Comparison of ENCODE assay signal across 16 cellular contexts in genomic region chr1:3257788-3258187, GRCh38.
DNase-seq lines count a peak whose midpoint lies in the region; ATAC-seq, FAIRE-seq and TF ChIP-seq lines count a peak whose summit lies in the region.
"Had no signal": no experiment of that assay in that cellular context is flagged by ENCODE, and none has a peak within 500 bp of the region (broad histone marks: within the 10 kb centered on the region; RNA-seq: fewer than 3 reads in every experiment).

No MANE protein-coding gene starts in this region.

- H2BK5ac ChIP-seq in mesendoderm (ENCODE audit: low read length), result no peak overlapping the region

- H4K5ac ChIP-seq in mesendoderm (ENCODE audit: low read length), result no peak overlapping the region

- no peaks in the 10 kb centered on the region for H4K20me1 ChIP-seq in HepG2 (ENCODE audit: insufficient read depth, low read length)
- H4K20me1 ChIP-seq in K562 (replicated peaks; ENCODE audit: control insufficient read depth, insufficient read depth, low read length), result no peaks in the 10 kb centered on the region

- in situ Hi-C loops in HepG2 (cut with HindIII; ENCODE audit: extremely low pct_ligation_motif_present, low pct_unique_long_range_greater_than_20kb), result no loop called here
- in situ Hi-C loops in K562 (cut with MboI), result no loop called here

- H3K4me1 ChIP-seq in HepG2 (ENCODE audit: insufficient read depth, low read length) (peaks cover 20% of the 10 kb centered on the region), right lobe of liver (no peaks in the 10 kb centered on the region), K562 (replicated peaks in 1 of 2; ENCODE audit: control insufficient read depth in 2 of 2, insufficient read depth in 2 of 2, low read length in 2 of 2) (peaks cover 0 to 3% of the 10 kb centered on the region in 2 experiments; a peak in 1 of 5 replicates), mesendoderm (ENCODE audit: control insufficient read depth, low read depth, low read length) (no peaks in the 10 kb centered on the region), tibial artery (peaks cover 0 to 49% (median 25%) of the 10 kb centered on the region in 4 donors), colonic mucosa (no peaks in the 10 kb centered on the region)
- H3K4me1 ChIP-seq: BLaER1 treated with 17β-estradiol and CSF1 and Interleukin-3, amounts not matched to agents 10 nM and 100 nM had no signal

- CTCF ChIA-PET in HepG2 (lab: Yijun Ruan, JAX; ENCODE audit: low intra/inter-chr PET ratio, low total read pairs), result no interaction called here
- CTCF ChIA-PET in K562 (lab: Yijun Ruan, JAX; ENCODE audit: low intra/inter-chr PET ratio), result no interaction called here
- CTCF ChIA-PET in activated CD4-positive, alpha-beta memory T cell treated with anti-CD3 and anti-CD28 coated beads for 36 hours (lab: Charles Lee), result no interaction called here

- TF ChIP-seq RAD21 in HepG2 (CRISPR knock-in tag; IDR thresholded peaks at IDR 0.05), result no peak
- no peak for TF ChIP-seq RAD21 in K562 (CRISPR knock-in tag; conservative IDR thresholded peaks at IDR 0.05 in 1 of 2, IDR thresholded peaks at IDR 0.05 in 1 of 2)

- H3K27me3 ChIP-seq in HepG2 (ENCODE audit: control insufficient read depth in 1 of 2, insufficient read depth in 2 of 2, low read length in 2 of 2) (no peaks in the 10 kb centered on the region; a peak in 1 of 5 replicates), right lobe of liver (no peaks in the 10 kb centered on the region), K562 (ENCODE audit: control insufficient read depth in 2 of 2, insufficient read depth in 2 of 2, low read length in 2 of 2) (peaks cover 4 to 29% of the 10 kb centered on the region in 2 experiments; a peak in 3 of 5 replicates), mesendoderm (ENCODE audit: insufficient read depth, low read length, poor library complexity) (no peaks in the 10 kb centered on the region), tibial artery (no peaks in the 10 kb centered on the region), colonic mucosa (no peaks in the 10 kb centered on the region)

- H3K4me3 ChIP-seq in HepG2 (replicated peaks in 1 of 3; ENCODE audit: insufficient read depth in 1 of 3, low read depth in 2 of 3, low read length in 3 of 3) (no peak overlapping the region), right lobe of liver (no peak overlapping the region), K562 (no peak overlapping the region), mesendoderm (ENCODE audit: low read length) (no peak overlapping the region), tibial artery (no peak overlapping the region), colonic mucosa (no peak overlapping the region)
- H3K4me3 ChIP-seq: BLaER1 treated with 17β-estradiol and CSF1 and Interleukin-3, amounts not matched to agents 10 nM and 100 nM had no signal

- no peak overlapping the region for H3K4ac ChIP-seq in mesendoderm (ENCODE audit: low read depth, low read length)

- H3K36me3 ChIP-seq in HepG2 (replicated peaks in 1 of 2; ENCODE audit: control insufficient read depth in 1 of 2, insufficient read depth in 2 of 2, low read length in 2 of 2), result no peaks in the 10 kb centered on the region
- no peaks in the 10 kb centered on the region for H3K36me3 ChIP-seq in right lobe of liver
- no peaks in the 10 kb centered on the region for H3K36me3 ChIP-seq in K562 (ENCODE audit: control insufficient read depth, insufficient read depth, low read length)
- no peaks in the 10 kb centered on the region for H3K36me3 ChIP-seq in mesendoderm (ENCODE audit: control insufficient read depth, insufficient read depth, low read length)
- H3K36me3 ChIP-seq in tibial artery, result no peaks in the 10 kb centered on the region
- H3K36me3 ChIP-seq in colonic mucosa, result no peaks in the 10 kb centered on the region
- H3K36me3 ChIP-seq: BLaER1 treated with 17β-estradiol and CSF1 and Interleukin-3, amounts not matched to agents 10 nM and 100 nM had no signal

- H3K23ac ChIP-seq in mesendoderm (ENCODE audit: low read length), result no peak overlapping the region

- H3K9me1 ChIP-seq in K562 (ENCODE audit: control insufficient read depth, insufficient read depth, low read length), result no peaks in the 10 kb centered on the region

- TF ChIP-seq POLR2A in HepG2 (IDR thresholded peaks at IDR 0.05; ENCODE audit: insufficient read depth in 1 of 2, low read depth in 2 of 2, low read length in 2 of 2), result no peak
- no peak for TF ChIP-seq POLR2A in right lobe of liver (IDR thresholded peaks at IDR 0.05)
- TF ChIP-seq POLR2A in K562 (conservative IDR thresholded peaks at IDR 0.05), result no peak

- H3K9ac ChIP-seq in HepG2 (ENCODE audit: insufficient read depth, low read depth, low read length) (no peak overlapping the region), K562 (ENCODE audit: insufficient read depth in 1 of 2, low read depth in 2 of 2, low read length in 2 of 2) (no peak overlapping the region), mesendoderm (ENCODE audit: low read length) (no peak overlapping the region), colonic mucosa (ENCODE audit: low read depth in 2 of 2, low read length in 2 of 2) (no peak overlapping the region)
- H3K9ac ChIP-seq: BLaER1 treated with 17β-estradiol and CSF1 and Interleukin-3, amounts not matched to agents 10 nM and 100 nM had no signal

- BruUV-seq in HepG2 (replicated peaks; lab: Mats Ljungman, UMichigan) (no TSS peak), K562 (replicated peaks; lab: Mats Ljungman, UMichigan) (no TSS peak)

- TF ChIP-seq EP300 in HepG2 (IDR thresholded peaks at IDR 0.05; ENCODE audit: low read depth in 2 of 2, low read length in 2 of 2) (no peak), HepG2 (CRISPR knock-in tag; IDR thresholded peaks at IDR 0.05; ENCODE audit: borderline replicate concordance) (no peak), K562 (IDR thresholded peaks at IDR 0.05; ENCODE audit: low read length) (no peak)

- H3K56ac ChIP-seq in mesendoderm (ENCODE audit: low read length), result no peak overlapping the region

- H3K27me3 Mint-ChIP-seq in activated CD4-positive, alpha-beta memory T cell treated with anti-CD3 and anti-CD28 coated beads for 36 hours, result peaks cover 3% of the 10 kb centered on the region
- H3K27me3 Mint-ChIP-seq: CD4-positive, CD25-positive, alpha-beta regulatory T cell had no signal

- H3K4me2 ChIP-seq in HepG2 (ENCODE audit: low read depth, low read length), result no peak overlapping the region
- H3K4me2 ChIP-seq in K562 (ENCODE audit: insufficient read depth, low read length), result no peak overlapping the region
- H3K4me2 ChIP-seq in mesendoderm (ENCODE audit: low read length), result no peak overlapping the region
- H3K4me2 ChIP-seq: BLaER1 treated with 17β-estradiol and CSF1 and Interleukin-3, amounts not matched to agents 10 nM and 100 nM had no signal

- FAIRE-seq in HepG2 (lab: Jason Lieb, UNC), result no peak
- no peak for FAIRE-seq in K562 (lab: Jason Lieb, UNC)
- FAIRE-seq: H54 had no signal

- no peaks in the 10 kb centered on the region for H3K9me3 ChIP-seq in HepG2 (ENCODE audit: low read length)
- no peaks in the 10 kb centered on the region for H3K9me3 ChIP-seq in right lobe of liver
- H3K9me3 ChIP-seq in K562 (replicated peaks; ENCODE audit: control insufficient read depth, insufficient read depth, low read depth, low read length), result no peaks in the 10 kb centered on the region
- H3K9me3 ChIP-seq in tibial artery, result no peaks in the 10 kb centered on the region
- no peaks in the 10 kb centered on the region for H3K9me3 ChIP-seq in colonic mucosa

- no peak for DNase-seq in HepG2 (ENCODE audit: low spot score)
- DNase-seq in right lobe of liver, result no peak
- DNase-seq in K562 (ENCODE audit: extremely low read depth in 1 of 4, low spot score in 3 of 4), result peak in 1 of 4 experiments; percentile 5
- peak; percentile 25 for DNase-seq in mesendoderm
- DNase-seq in tibial artery, result no peak
- no peak for DNase-seq in colonic mucosa
- DNase-seq in stimulated activated naive CD8-positive, alpha-beta T cell treated with anti-CD3 and anti-CD28 coated beads, Interleukin-15, Interleukin-2, amounts not matched to agents 100 U/mL and 50 U/mL, for 24 hours, result no peak
- no peak for DNase-seq in activated CD4-positive, alpha-beta memory T cell treated with anti-CD3 and anti-CD28 coated beads for 36 hours
- DNase-seq: ACHN; CD4-positive, CD25-positive, alpha-beta regulatory T cell; DMS53; GF-D8 had no signal

- no peaks in the 10 kb centered on the region for H3K36me3 Mint-ChIP-seq in activated CD4-positive, alpha-beta memory T cell treated with anti-CD3 and anti-CD28 coated beads for 36 hours
- H3K36me3 Mint-ChIP-seq: CD4-positive, CD25-positive, alpha-beta regulatory T cell had no signal

- peaks cover 5% of the 10 kb centered on the region for H3K9me3 Mint-ChIP-seq in activated CD4-positive, alpha-beta memory T cell treated with anti-CD3 and anti-CD28 coated beads for 36 hours

- no peak overlapping the region for H2AK5ac ChIP-seq in mesendoderm (ENCODE audit: low read length)

- H3K27ac ChIP-seq in HepG2 (ENCODE audit: extremely low read length, insufficient read depth, low read length) (no peak overlapping the region), right lobe of liver (no peak overlapping the region), K562 (ENCODE audit: extremely low read depth, low read depth, low read length) (no peak overlapping the region), mesendoderm (ENCODE audit: low read depth, low read length) (no peak overlapping the region), tibial artery (peak overlapping the region; percentile 50 to 57), colonic mucosa (no peak overlapping the region)
- H3K27ac ChIP-seq: BLaER1 treated with 17β-estradiol and CSF1 and Interleukin-3, amounts not matched to agents 10 nM and 100 nM; HL-60 had no signal

- H3K27ac Mint-ChIP-seq in activated CD4-positive, alpha-beta memory T cell treated with anti-CD3 and anti-CD28 coated beads for 36 hours, result no peak overlapping the region
- H3K27ac Mint-ChIP-seq: CD4-positive, CD25-positive, alpha-beta regulatory T cell had no signal

- H4K8ac ChIP-seq in mesendoderm (ENCODE audit: low read depth, low read length), result no peak overlapping the region

- POLR2A ChIA-PET in HepG2 (lab: Yijun Ruan, JAX) (no interaction called here), K562 (lab: Yijun Ruan, JAX) (interaction anchor here (0.5 kb wide), 1 partner anchor 167 kb away, joined by 3 read pairs; no protein-coding TSS in a partner anchor)
- POLR2A ChIA-PET in activated CD4-positive, alpha-beta memory T cell treated with anti-CD3 and anti-CD28 coated beads for 36 hours (lab: Charles Lee), result no interaction called here

- no peak overlapping the region for H3K4me3 Mint-ChIP-seq in activated CD4-positive, alpha-beta memory T cell treated with anti-CD3 and anti-CD28 coated beads for 36 hours
- H3K4me3 Mint-ChIP-seq: CD4-positive, CD25-positive, alpha-beta regulatory T cell had no signal

- no peak for ATAC-seq in HepG2
- ATAC-seq in right lobe of liver, result no peak
- ATAC-seq in K562, result no peak
- ATAC-seq in stimulated activated naive CD8-positive, alpha-beta T cell treated with anti-CD3 and anti-CD28 coated beads, Interleukin-15, Interleukin-2, amounts not matched to agents 100 U/mL and 50 U/mL, for 24 hours, result no peak
- ATAC-seq: HCT116 had no signal

- WGBS in HepG2 (ENCODE audit: low lambda C conversion rate), result 87% methylated on average over 4 of the region's 4 CpGs
- 93% methylated on average over 3 of the region's 4 CpGs for WGBS in right lobe of liver (ENCODE audit: insufficient coverage, low coverage, low lambda C conversion rate, missing lambda C conversion rate)
- 1% methylated on average over 4 of the region's 4 CpGs for WGBS in K562 (ENCODE audit: insufficient coverage, low coverage, missing lambda C conversion rate)
- no CpG with 5 or more reads among the region's 4 CpGs for WGBS in mesendoderm (ENCODE audit: extremely low coverage, insufficient coverage, low lambda C conversion rate)

- H2BK120ac ChIP-seq in mesendoderm (ENCODE audit: low read depth, low read length), result no peak overlapping the region

- TF ChIP-seq CTCF in HepG2 (CRISPR knock-in tag; IDR thresholded peaks at IDR 0.05), result no peak
- no peak for TF ChIP-seq CTCF in right lobe of liver (IDR thresholded peaks at IDR 0.05)
- no peak for TF ChIP-seq CTCF in K562 (IDR thresholded peaks at IDR 0.05 in 2 of 3, conservative IDR thresholded peaks at IDR 0.05 in 1 of 3; ENCODE audit: insufficient read depth in 2 of 3, low read depth in 1 of 3, low read length in 3 of 3)
- TF ChIP-seq CTCF in tibial artery (IDR thresholded peaks at IDR 0.05), result no peak
- no peak for TF ChIP-seq CTCF in colonic mucosa (IDR thresholded peaks at IDR 0.05)

- no peaks in the 10 kb centered on the region for H3K79me1 ChIP-seq in mesendoderm (ENCODE audit: low read length)

- H3K79me2 ChIP-seq in HepG2 (ENCODE audit: insufficient read depth, low read length) (no peaks in the 10 kb centered on the region), K562 (ENCODE audit: control insufficient read depth, insufficient read depth, low read length) (no peaks in the 10 kb centered on the region), mesendoderm (ENCODE audit: control insufficient read depth, insufficient read depth, low read length) (no peaks in the 10 kb centered on the region)

- intact Hi-C loops in HepG2 (cut with micrococcal nuclease; ENCODE audit: unreplicated experiment), result no loop called here
- intact Hi-C loops in right lobe of liver (cut with DNase I), result no loop called here
- intact Hi-C loops in K562 (cut with micrococcal nuclease), result no loop called here
- intact Hi-C loops in tibial artery (cut with DNase I; ENCODE audit: low total_unique reads), result no loop called here
- intact Hi-C loops in colonic mucosa (cut with DNase I), result no loop called here
- intact Hi-C loops in activated CD4-positive, alpha-beta memory T cell treated with anti-CD3 and anti-CD28 coated beads for 36 hours (cut with micrococcal nuclease), result no loop called here

- H3K18ac ChIP-seq in mesendoderm (ENCODE audit: low read length), result no peak overlapping the region

- H2BK15ac ChIP-seq in mesendoderm (replicated peaks; ENCODE audit: low read depth), result no peak overlapping the region

- H2AFZ ChIP-seq in HepG2 (ENCODE audit: low read length) (no peak overlapping the region), K562 (ENCODE audit: low read depth, low read length) (no peak overlapping the region)

- no peaks in the 10 kb centered on the region for H3K4me1 Mint-ChIP-seq in activated CD4-positive, alpha-beta memory T cell treated with anti-CD3 and anti-CD28 coated beads for 36 hours (ENCODE audit: low read depth)
- H3K4me1 Mint-ChIP-seq: CD4-positive, CD25-positive, alpha-beta regulatory T cell had no signal

Comparison
In these comparisons a context has a peak if more than half of its experiments do, and no peak if none do; other contexts are left out.
1. H3K27ac ChIP-seq: peak in tibial artery (2 of 2); none in HepG2 (single experiment), right lobe of liver (0 of 3), K562 (single experiment), mesendoderm (single experiment) and colonic mucosa (single experiment).
2. Of the 241 proteins assayed by ChIP-seq in both HepG2 and K562: peak only in HepG2: REST; only in K562: EHMT2; in both: ZKSCAN1; in neither: 238.